1 cellular context compared by ENCODE assay signal in genomic region chr17:75079023-75079373, GRCh38.
TF ChIP-seq lines count a peak whose summit lies in the region.

No MANE protein-coding gene starts in this region.

TF ChIP-seq in K562, 482 proteins besides CTCF, POLR2A, EP300 and RAD21:
- TF ChIP-seq ERF (CRISPR knock-in tag; IDR thresholded peaks at IDR 0.05): no peak
